23 cellular contexts compared by ENCODE assay signal in genomic region chr2:190173382-190173781, GRCh38.
"Had no signal": no experiment of that assay in that cellular context is flagged by ENCODE, and none has a peak within 500 bp of the region (broad histone marks: within the 10 kb centered on the region; RNA-seq: fewer than 3 reads in every experiment).

No MANE protein-coding gene starts in this region.

- DNase-seq: activated CD4-positive, alpha-beta memory T cell treated with anti-CD3 and anti-CD28 coated beads for 36 hours; activated CD4-positive, alpha-beta T cell treated with anti-CD3 and anti-CD28 coated beads, Interleukin-2, amount 10 ng/mL, durations not matched to agents 7 days and 5 days; activated CD4-positive, CD25-positive, alpha-beta regulatory T cell; activated naive CD4-positive, alpha-beta T cell treated with anti-CD3 and anti-CD28 coated beads, Interleukin-2, amount 50 U/mL, for 16 hours; activated naive CD8-positive, alpha-beta T cell treated with anti-CD3 and anti-CD28 coated beads, Interleukin-2, amount 10 ng/mL, durations not matched to agents 7 days and 5 days; activated T-cell treated with anti-CD3 and anti-CD28 coated beads, Interleukin-2, amount 50 U/mL, for 1 hour; adrenal gland; anterior cingulate cortex; central memory CD4-positive, alpha-beta T cell; Kasumi-1; NCI-H1048; NCI-H1930; NCI-H2171 treated with DMSO at 0.1 percent for 48 hours; NCI-H226; NCI-H526; NCI-H774; Peyer's patch; Right ventricle myocardium superior; SJCRH30; SK-N-SH; T-helper 1 cell had no signal

- H3K4me3 ChIP-seq: adrenal gland, Peyer's patch, SJCRH30 had no signal

- H3K27me3 ChIP-seq: adrenal gland, Peyer's patch, SJCRH30 had no signal

- H3K4me1 ChIP-seq: adrenal gland had no signal

- H3K36me3 ChIP-seq: adrenal gland, Peyer's patch, SJCRH30 had no signal

- H3K36me3 Mint-ChIP-seq: activated naive CD8-positive, alpha-beta T cell treated with anti-CD3 and anti-CD28 coated beads, Interleukin-2, amount 10 ng/mL, durations not matched to agents 7 days and 5 days had no signal

- H3K9me3 ChIP-seq: adrenal gland, Peyer's patch, SK-N-SH had no signal

- H3K27ac Mint-ChIP-seq: activated CD4-positive, alpha-beta memory T cell treated with anti-CD3 and anti-CD28 coated beads for 36 hours; activated CD4-positive, alpha-beta T cell treated with anti-CD3 and anti-CD28 coated beads, Interleukin-2, amount 10 ng/mL, durations not matched to agents 7 days and 5 days; activated naive CD8-positive, alpha-beta T cell treated with anti-CD3 and anti-CD28 coated beads, Interleukin-2, amount 10 ng/mL, durations not matched to agents 7 days and 5 days had no signal

- H3K27me3 Mint-ChIP-seq: activated CD4-positive, alpha-beta T cell treated with anti-CD3 and anti-CD28 coated beads, Interleukin-2, amount 10 ng/mL, durations not matched to agents 7 days and 5 days had no signal

- H3K4me3 Mint-ChIP-seq: activated CD4-positive, alpha-beta memory T cell treated with anti-CD3 and anti-CD28 coated beads for 36 hours; activated CD4-positive, alpha-beta T cell treated with anti-CD3 and anti-CD28 coated beads, Interleukin-2, amount 10 ng/mL, durations not matched to agents 7 days and 5 days; activated naive CD8-positive, alpha-beta T cell treated with anti-CD3 and anti-CD28 coated beads, Interleukin-2, amount 10 ng/mL, durations not matched to agents 7 days and 5 days had no signal

- H3K27ac ChIP-seq: adrenal gland, Peyer's patch, RWPE1, SJCRH30, VCaP had no signal

- H3K4me1 Mint-ChIP-seq: activated CD4-positive, alpha-beta T cell treated with anti-CD3 and anti-CD28 coated beads, Interleukin-2, amount 10 ng/mL, durations not matched to agents 7 days and 5 days; activated naive CD8-positive, alpha-beta T cell treated with anti-CD3 and anti-CD28 coated beads, Interleukin-2, amount 10 ng/mL, durations not matched to agents 7 days and 5 days had no signal

- H3K9ac ChIP-seq: SK-N-SH had no signal

- H3K4me2 ChIP-seq: SK-N-SH had no signal
